Comparison of ENCODE assay signal across 13 cellular contexts in the genomic region with DNA sequence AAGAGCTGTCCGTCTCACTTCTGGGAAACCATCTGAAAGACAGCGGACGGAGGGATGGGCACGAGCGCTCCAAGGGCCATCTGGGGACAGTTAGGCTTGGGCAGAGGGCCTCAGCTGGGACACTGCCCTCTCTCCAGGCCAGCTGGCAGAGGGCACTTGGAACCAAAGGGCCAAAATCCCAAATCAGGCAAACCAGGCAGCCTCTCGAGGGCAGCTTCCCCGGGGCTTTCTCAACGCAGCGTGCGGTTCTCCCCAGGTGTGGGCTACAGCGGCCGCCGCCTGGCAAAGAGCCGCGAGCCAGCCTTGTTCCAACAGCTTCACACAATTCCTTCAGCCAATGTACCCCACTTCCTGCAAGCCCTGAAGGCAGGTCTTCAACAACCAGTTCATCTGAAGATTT. TPM values are rescaled to one million over a fixed set of nuclear protein-coding genes. Genes with fewer than 3 reads are reported as not detected.
DNase-seq lines count a peak whose midpoint lies in the region; ATAC-seq and TF ChIP-seq lines count a peak whose summit lies in the region.
"Had no signal": no experiment of that assay in that cellular context is flagged by ENCODE, and none has a peak within 500 bp of the region (broad histone marks: within the 10 kb centered on the region; RNA-seq: fewer than 3 reads in every experiment).

No MANE protein-coding gene starts in this region.

- ATAC-seq in lower lobe of right lung (no peak), HG02571 (IDR thresholded peaks at IDR 0.05; ENCODE audit: unreplicated experiment) (no peak)

- no peaks in the 10 kb centered on the region for H3K36me3 ChIP-seq in colonic mucosa
- H3K36me3 ChIP-seq in lower lobe of right lung: peaks cover 15% of the 10 kb centered on the region

- intact Hi-C loops in colonic mucosa (cut with DNase I): no loop called here
- intact Hi-C loops in lower lobe of right lung (cut with DNase I): loop anchor here (5.0 kb wide), 1 partner anchor 37 kb away; no protein-coding TSS in a partner anchor

- peak overlapping the region; percentile 72 for H3K27ac ChIP-seq in colonic mucosa
- peak overlapping the region; percentile 89 for H3K27ac ChIP-seq in lower lobe of right lung
- peak overlapping the region; percentile 47 for H3K27ac ChIP-seq in substantia nigra (ENCODE audit: low read depth, low read length, poor library complexity, severe bottlenecking)

- peak; percentile 62 for DNase-seq in M059J (ENCODE audit: low read depth)
- DNase-seq in colonic mucosa: no peak
- DNase-seq in lower lobe of right lung: no peak
- DNase-seq in substantia nigra (lab: John Stamatoyannopoulos, UW): peak in 8 of 49 donors; percentile 13 to 67 (median 34)
- DNase-seq in RPMI8226: no peak
- no peak for DNase-seq in NCI-H82 treated with DMSO at 0.1 percent for 48 hours (lab: John Stamatoyannopoulos, UW; ENCODE audit: unreplicated experiment)
- no peak for DNase-seq in AG20443 (ENCODE audit: low spot score)
- DNase-seq: activated naive CD8-positive, alpha-beta T cell treated with anti-CD3 and anti-CD28 coated beads, Interleukin-2, amount 10 ng/mL, durations not matched to agents 7 days and 5 days; naive B cell; NCI-H748 treated with DMSO at 0.1 percent for 48 hours had no signal

- H3K4me3 ChIP-seq in colonic mucosa: no peak overlapping the region
- peak overlapping the region; percentile 33 for H3K4me3 ChIP-seq in lower lobe of right lung

- TF ChIP-seq CTCF in colonic mucosa (IDR thresholded peaks at IDR 0.05) (no peak), lower lobe of right lung (IDR thresholded peaks at IDR 0.05) (no peak)

- H3K4me1 ChIP-seq in colonic mucosa (peaks cover 13% of the 10 kb centered on the region), lower lobe of right lung (peaks cover 92% of the 10 kb centered on the region)

- H3K27me3 ChIP-seq in colonic mucosa: no peaks in the 10 kb centered on the region
- H3K27me3 ChIP-seq in lower lobe of right lung (ENCODE audit: low read depth): no peaks in the 10 kb centered on the region

- H3K9ac ChIP-seq in colonic mucosa (ENCODE audit: low read depth in 2 of 2, low read length in 2 of 2): no peak overlapping the region

- no peaks in the 10 kb centered on the region for H3K9me3 ChIP-seq in colonic mucosa
- H3K9me3 ChIP-seq in lower lobe of right lung: no peaks in the 10 kb centered on the region

RNA-seq across cellular contexts. Expression of a gene that starts 5.0 kb away (rescaled TPM):
- total RNA-seq in M059J (2014; rRNA removed; shearing (Covaris generic)): 15.2 and 22.6 TPM in 2 replicates
- total RNA-seq in colonic mucosa (10 to 100 TPM; 26.4 to 59.2 TPM), lower lobe of right lung (61.9 TPM)

RNA-seq across cellular contexts. Expression of a gene that starts 58.7 kb away (rescaled TPM):
- total RNA-seq in M059J (2014; rRNA removed; shearing (Covaris generic)): not detected in 2 replicates
- not detected for total RNA-seq in colonic mucosa
- not detected for total RNA-seq in lower lobe of right lung
- total RNA-seq: Daoy, fibroblast of villous mesenchyme had no signal
